In the genomic region with DNA sequence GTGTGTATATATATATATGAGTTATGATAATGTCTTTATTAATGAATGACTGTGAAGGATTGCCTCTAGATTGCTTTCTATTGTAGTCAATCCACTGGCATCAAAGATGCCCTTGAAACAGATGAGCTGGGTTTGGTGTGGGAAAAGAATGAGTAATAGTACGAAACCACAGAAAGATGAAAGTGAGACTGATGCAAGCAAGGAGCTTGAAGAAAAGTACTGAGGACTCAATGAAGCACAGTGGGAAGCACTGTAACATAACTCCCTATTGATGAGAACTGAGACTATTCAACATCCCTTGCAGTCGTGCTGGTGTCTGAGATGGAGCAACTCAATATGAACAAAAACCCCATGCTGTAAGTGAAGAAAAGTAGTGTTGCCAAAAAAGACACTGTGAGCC, we compare ENCODE assay signal across 13 cellular contexts.
A peak's percentile ranks its signal among the peaks of the same experiment; 100 is the strongest.
DNase-seq lines count a peak whose midpoint lies in the region; ATAC-seq, FAIRE-seq and TF ChIP-seq lines count a peak whose summit lies in the region.
"Had no signal": no experiment of that assay in that cellular context is flagged by ENCODE, and none has a peak within 500 bp of the region (broad histone marks: within the 10 kb centered on the region; RNA-seq: fewer than 3 reads in every experiment).

No MANE protein-coding gene starts in this region.

- H3K4me3 ChIP-seq in A673 (ENCODE audit: low read depth, low read length, poor library complexity, severe bottlenecking) = no peak overlapping the region
- H3K4me3 ChIP-seq: left lung had no signal

- CTCF ChIA-PET in A673 (lab: Charles Lee) = no interaction called here

- DNase-seq in A673 (ENCODE audit: low spot score) (peak; percentile 4), H54 (ENCODE audit: insufficient read length, low spot score) (no peak), NCI-H128 (lab: John Stamatoyannopoulos, UW; ENCODE audit: unreplicated experiment) (peak; percentile 2), epithelial cell of prostate (ENCODE audit: low read depth, low spot score) (peak; percentile 50), NCI-H2081 (lab: John Stamatoyannopoulos, UW) (no peak), NCI-H748 treated with DMSO at 0.1 percent for 48 hours (lab: John Stamatoyannopoulos, UW) (no peak), NCI-H82 treated with DMSO at 0.1 percent for 48 hours (lab: John Stamatoyannopoulos, UW; ENCODE audit: unreplicated experiment) (no peak)
- DNase-seq: activated T-cell treated with anti-CD3 and anti-CD28 coated beads, Interleukin-2, amount 50 U/mL, for 24 hours; KBM-7; left lung; stimulated activated naive CD4-positive, alpha-beta T cell treated with Interleukin-2 at 50 U/mL for 16 hours had no signal

- H3K36me3 ChIP-seq in A673 (ENCODE audit: insufficient read depth, low read length, poor library complexity, severe bottlenecking) = no peaks in the 10 kb centered on the region
- H3K36me3 ChIP-seq: left lung had no signal

- no peaks in the 10 kb centered on the region for H3K9me3 ChIP-seq in A673 (ENCODE audit: low read depth, low read length, poor library complexity, severe bottlenecking)
- H3K9me3 ChIP-seq: left lung had no signal

- no peaks in the 10 kb centered on the region for H3K4me1 ChIP-seq in A673 (ENCODE audit: insufficient read depth, low read length, poor library complexity, severe bottlenecking)
- H3K4me1 ChIP-seq: left lung had no signal

- H3K27me3 ChIP-seq in A673 (replicated peaks; ENCODE audit: insufficient read depth, low read depth, low read length, poor library complexity) = no peaks in the 10 kb centered on the region
- H3K27me3 ChIP-seq: left lung had no signal

- no peak overlapping the region for H3K27ac ChIP-seq in A673 (ENCODE audit: low read depth, low read length, poor library complexity, severe bottlenecking)
- H3K27ac ChIP-seq in epithelial cell of prostate = no peak overlapping the region
- H3K27ac ChIP-seq: left lung had no signal

- no TSS peak for BruUV-seq in A673 (replicated peaks; lab: Mats Ljungman, UMichigan)

- intact Hi-C loops in A673 (cut with micrococcal nuclease; ENCODE audit: unreplicated experiment) = no loop called here

- no peak for TF ChIP-seq POLR2A in H54 (IDR thresholded peaks at IDR 0.05; ENCODE audit: low read depth, low read length)

- FAIRE-seq in H54 (lab: Jason Lieb, UNC) = peak; percentile 99

- ATAC-seq in HG03439 (IDR thresholded peaks at IDR 0.05; ENCODE audit: unreplicated experiment) = no peak
- ATAC-seq: left lung, Panc1 had no signal

- no peak for TF ChIP-seq CTCF in A673 (conservative IDR thresholded peaks at IDR 0.05; ENCODE audit: low read depth, low read length)

- POLR2A ChIA-PET in A673 (lab: Charles Lee; ENCODE audit: low non-redundant PET) = no interaction called here

Comparison
In these comparisons a context has a peak if more than half of its experiments do, and no peak if none do; other contexts are left out.
1. DNase-seq: peak in A673 (single experiment), NCI-H128 (single experiment) and epithelial cell of prostate (single experiment); none in H54 (single experiment), NCI-H2081 (0 of 2), NCI-H748 treated with DMSO at 0.1 percent for 48 hours (single experiment) and NCI-H82 treated with DMSO at 0.1 percent for 48 hours (single experiment).